25 cellular contexts compared by ENCODE assay signal in the genomic region with DNA sequence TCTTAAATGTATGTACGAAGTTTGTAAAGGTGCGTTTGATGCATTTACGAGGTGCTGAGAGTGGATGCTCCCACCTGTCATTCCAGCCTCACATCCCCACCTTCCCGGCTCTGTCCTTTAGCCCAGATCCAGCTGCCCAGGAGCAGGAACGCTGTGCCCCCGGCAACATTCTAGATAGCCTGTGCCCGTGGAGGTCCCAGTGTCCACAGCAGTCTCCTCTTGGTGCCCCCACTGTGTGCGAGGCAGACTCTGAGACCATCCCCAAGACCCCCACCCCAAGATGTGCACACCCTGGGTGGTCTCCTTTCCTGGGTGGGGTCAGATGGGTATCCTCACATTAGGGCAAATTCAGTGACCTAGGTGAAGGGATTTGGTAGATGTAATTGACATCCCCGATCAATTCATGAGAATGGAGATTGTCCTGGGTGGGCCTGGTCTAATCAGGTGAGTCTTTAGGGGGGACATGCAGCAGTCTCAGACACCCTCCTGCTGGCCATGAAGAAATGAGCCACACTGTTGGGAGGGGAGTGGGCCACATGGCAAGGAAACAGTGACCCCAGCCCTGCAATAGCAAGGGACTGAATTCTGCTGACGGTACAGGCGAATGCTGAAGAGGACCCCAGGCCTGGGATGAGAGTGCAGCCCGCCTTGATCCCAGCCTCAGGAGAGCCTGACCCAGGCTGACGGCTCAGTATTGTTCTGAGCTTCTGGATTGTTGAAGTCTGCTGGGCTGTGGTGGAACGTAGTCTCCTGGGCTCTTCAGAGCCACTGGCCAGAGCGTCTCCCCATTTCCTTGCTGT.
"Had no signal": no experiment of that assay in that cellular context is flagged by ENCODE, and none has a peak within 500 bp of the region (broad histone marks: within the 10 kb centered on the region; RNA-seq: fewer than 3 reads in every experiment).

No MANE protein-coding gene starts in this region.

- H3K4me2 ChIP-seq: hepatocyte, neural progenitor cell had no signal

- H3K4me1 ChIP-seq: neural progenitor cell, parathyroid adenoma, prostate gland, stomach, transverse colon had no signal

- H3K27ac ChIP-seq: coronary artery, hepatocyte, neural progenitor cell, parathyroid adenoma, prostate gland, spleen, stomach, transverse colon had no signal

- H3K4me3 ChIP-seq: coronary artery, hepatocyte, mucosa of descending colon, neural progenitor cell, prostate gland, spleen, stomach, thoracic aorta, transverse colon had no signal

- H3K79me2 ChIP-seq: hepatocyte, parathyroid adenoma had no signal

- H2AFZ ChIP-seq: hepatocyte, neural progenitor cell, parathyroid adenoma had no signal

- H3K9ac ChIP-seq: neural progenitor cell, parathyroid adenoma had no signal

- H3K27me3 ChIP-seq: hepatocyte, neural progenitor cell, spleen, stomach, transverse colon had no signal

- H3K9me3 ChIP-seq: mucosa of descending colon, prostate gland, transverse colon had no signal

- ATAC-seq: left lobe of liver; mucosa of descending colon; natural killer cell treated with Interleukin-12 subunit alpha and Interleukin-12 subunit beta and Interleukin-15 and Interleukin-18, amount 100 ng/mL, for 72 hours; sciatic nerve had no signal

- FAIRE-seq: islet of Langerhans had no signal

- DNase-seq: cerebellar nuclear complex; effector CD4-positive, alpha-beta T cell; foreskin melanocyte; head of caudate nucleus; mammary epithelial cell; mucosa of descending colon; occipital lobe; spleen; stimulated activated CD4-positive, alpha-beta T cell treated with anti-CD3 and anti-CD28 coated beads, Interleukin-15, amount 100 ng/mL, for 24 hours; stimulated activated CD4-positive, alpha-beta T cell treated with anti-CD3 and anti-CD28 coated beads, Interleukin-1b, Interleukin-23, amount 100 ng/mL, for 48 hours; stimulated activated CD4-positive, alpha-beta T cell treated with anti-CD3 and anti-CD28 coated beads, Interleukin-4, amount 100 ng/mL, for 24 hours; stimulated activated naive CD4-positive, alpha-beta T cell; stomach; substantia nigra; transverse colon had no signal

- H3K36me3 ChIP-seq: neural progenitor cell, prostate gland, stomach, thoracic aorta, transverse colon had no signal
